Comparison of ENCODE assay signal across 9 cellular contexts in genomic region chr6:79672631-79673065, GRCh38. TPM values are rescaled to one million over a fixed set of nuclear protein-coding genes. Genes with fewer than 3 reads are reported as not detected.
DNase-seq lines count a peak whose midpoint lies in the region; ATAC-seq and TF ChIP-seq lines count a peak whose summit lies in the region.
"Had no signal": no experiment of that assay in that cellular context is flagged by ENCODE, and none has a peak within 500 bp of the region (broad histone marks: within the 10 kb centered on the region; RNA-seq: fewer than 3 reads in every experiment).

No MANE protein-coding gene starts in this region.

- no peak overlapping the region for H3K4me2 ChIP-seq in DND-41 (ENCODE audit: insufficient read depth, low read length)

- H3K36me3 Mint-ChIP-seq in WTC11: peaks cover 10% of the 10 kb centered on the region

- H3K4me1 ChIP-seq in DND-41 (ENCODE audit: insufficient read depth, low read length): no peaks in the 10 kb centered on the region

- peak; percentile 59 for TF ChIP-seq CTCF in DND-41 (IDR thresholded peaks at IDR 0.05; ENCODE audit: borderline replicate concordance, extremely low read depth, low read length, poor library complexity, severe bottlenecking)
- no peak for TF ChIP-seq CTCF in WTC11 (IDR thresholded peaks at IDR 0.05)

- no peaks in the 10 kb centered on the region for H3K9me3 ChIP-seq in DND-41 (ENCODE audit: insufficient read depth, low read length, severe bottlenecking)

- H3K4me3 Mint-ChIP-seq in WTC11: no peak overlapping the region

- H3K27ac Mint-ChIP-seq in WTC11: 0 out of 2 replicates have a peak overlapping the region, but pooled peaks have one; percentile 2

- H3K9me3 Mint-ChIP-seq in WTC11: no peaks in the 10 kb centered on the region

- no peaks in the 10 kb centered on the region for H3K27me3 ChIP-seq in DND-41 (ENCODE audit: insufficient read depth, low read length, poor library complexity)

- CTCF ChIA-PET in WTC11 (lab: Charles Lee): interaction anchor here (0.6 to 2.3 kb wide), 18 partner anchors 8 to 581 kb away, joined by 3 to 10 read pairs (median 4); partner anchors contain the start of genes LCA5 and SH3BGRL2

- H3K79me2 ChIP-seq in DND-41 (ENCODE audit: insufficient read depth, low read length): no peaks in the 10 kb centered on the region

- ATAC-seq in DND-41 (ENCODE audit: insufficient read depth, low read depth): no peak
- ATAC-seq in HG03565 (IDR thresholded peaks at IDR 0.05; ENCODE audit: unreplicated experiment): peak; percentile 36
- peak; percentile 42; the same call in 1 of the 2 replicates for ATAC-seq in WTC11
- ATAC-seq in GM19463 (IDR thresholded peaks at IDR 0.05; ENCODE audit: unreplicated experiment): no peak

- H2AFZ ChIP-seq in DND-41 (ENCODE audit: low read depth, low read length): no peak overlapping the region

- H3K4me1 Mint-ChIP-seq in WTC11: peaks cover 27% of the 10 kb centered on the region

- H3K4me3 ChIP-seq in DND-41 (ENCODE audit: low read depth in 1 of 2, low read length in 2 of 2): no peak overlapping the region
- H3K4me3 ChIP-seq: SK-N-MC had no signal

- H3K27me3 Mint-ChIP-seq in WTC11 (ENCODE audit: low read depth): no peaks in the 10 kb centered on the region

- H4K20me1 ChIP-seq in DND-41 (ENCODE audit: insufficient read depth, low read length): no peaks in the 10 kb centered on the region

- H3K27ac ChIP-seq in DND-41 (ENCODE audit: low read length): no peak overlapping the region
- H3K27ac ChIP-seq: SK-N-MC had no signal

- no peak overlapping the region for H3K9ac ChIP-seq in DND-41 (ENCODE audit: low read depth, low read length)

- POLR2A ChIA-PET in WTC11 (lab: Charles Lee): no interaction called here

- H3K36me3 ChIP-seq in DND-41 (ENCODE audit: insufficient read depth, low read length): no peaks in the 10 kb centered on the region

- no peak for DNase-seq in DND-41
- DNase-seq in WTC11 (ENCODE audit: low spot score): no peak
- DNase-seq in kidney tubule cell (ENCODE audit: low spot score): peak; percentile 47
- no peak for DNase-seq in effector CD8-positive, alpha-beta T cell (lab: John Stamatoyannopoulos, UW)
- no peak for DNase-seq in HK-2 (ENCODE audit: unreplicated experiment)
- DNase-seq in activated CD4-positive, alpha-beta T cell treated with anti-CD3 and anti-CD28 coated beads for 1 hour: no peak

TF ChIP-seq in WTC11, 78 proteins besides CTCF, POLR2A, EP300 and RAD21:
- TF ChIP-seq CREM (CRISPR knock-in tag; IDR thresholded peaks at IDR 0.05): no peak
- no peak for TF ChIP-seq FOXK1 (CRISPR knock-in tag; IDR thresholded peaks at IDR 0.05)
- TF ChIP-seq ATF3 (CRISPR knock-in tag; conservative IDR thresholded peaks at IDR 0.05): no peak
- TF ChIP-seq GRHL2 (CRISPR knock-in tag; IDR thresholded peaks at IDR 0.05; ENCODE audit: insufficient replicate concordance, severe bottlenecking): no peak
- no peak for TF ChIP-seq NR3C1 (CRISPR knock-in tag; conservative IDR thresholded peaks at IDR 0.05; ENCODE audit: low read depth)
- TF ChIP-seq NFATC4 (CRISPR knock-in tag; IDR thresholded peaks at IDR 0.05): no peak
- no peak for TF ChIP-seq TEAD1 (CRISPR knock-in tag; IDR thresholded peaks at IDR 0.05)
- TF ChIP-seq ZNF416 (CRISPR knock-in tag; IDR thresholded peaks at IDR 0.05): no peak
- TF ChIP-seq ZNF425 (CRISPR knock-in tag; conservative IDR thresholded peaks at IDR 0.05): no peak
- no peak for TF ChIP-seq ZNF317 (CRISPR knock-in tag; IDR thresholded peaks at IDR 0.05; ENCODE audit: borderline replicate concordance, low read depth)
- TF ChIP-seq FOXJ3 (CRISPR knock-in tag; IDR thresholded peaks at IDR 0.05; ENCODE audit: borderline replicate concordance): no peak
- no peak for TF ChIP-seq SOX15 (CRISPR knock-in tag; IDR thresholded peaks at IDR 0.05)
- TF ChIP-seq ETV6 (CRISPR knock-in tag; IDR thresholded peaks at IDR 0.05): no peak
- TF ChIP-seq, protein P1, sequence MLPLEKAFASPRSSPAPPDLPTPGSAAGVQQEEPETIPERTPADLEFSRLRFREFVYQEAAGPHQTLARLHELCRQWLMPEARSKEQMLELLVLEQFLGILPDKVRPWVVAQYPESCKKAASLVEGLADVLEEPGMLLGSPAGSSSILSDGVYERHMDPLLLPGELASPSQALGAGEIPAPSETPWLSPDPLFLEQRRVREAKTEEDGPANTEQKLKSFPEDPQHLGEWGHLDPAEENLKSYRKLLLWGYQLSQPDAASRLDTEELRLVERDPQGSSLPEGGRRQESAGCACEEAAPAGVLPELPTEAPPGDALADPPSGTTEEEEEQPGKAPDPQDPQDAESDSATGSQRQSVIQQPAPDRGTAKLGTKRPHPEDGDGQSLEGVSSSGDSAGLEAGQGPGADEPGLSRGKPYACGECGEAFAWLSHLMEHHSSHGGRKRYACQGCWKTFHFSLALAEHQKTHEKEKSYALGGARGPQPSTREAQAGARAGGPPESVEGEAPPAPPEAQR (CRISPR knock-in tag; IDR thresholded peaks at IDR 0.05): no peak
- no peak for TF ChIP-seq MXD4 (CRISPR knock-in tag; IDR thresholded peaks at IDR 0.05; ENCODE audit: borderline replicate concordance)
TF ChIP-seq in WTC11: peak in this region for 0.

RNA-seq across cellular contexts. Expression of gene SH3BGRL2, which starts 41.5 kb away (rescaled TPM):
- 13.8 to 16.5 TPM (median 15.5 TPM) in 3 replicates for total RNA-seq in WTC11 (2021)

Comparison
In these comparisons a context has a peak if more than half of its experiments do, and no peak if none do; other contexts are left out.
1. ATAC-seq: peak in HG03565 (single experiment) and WTC11 (single experiment); none in DND-41 (single experiment) and GM19463 (single experiment).